30 cellular contexts compared by ENCODE assay signal in the genomic region with DNA sequence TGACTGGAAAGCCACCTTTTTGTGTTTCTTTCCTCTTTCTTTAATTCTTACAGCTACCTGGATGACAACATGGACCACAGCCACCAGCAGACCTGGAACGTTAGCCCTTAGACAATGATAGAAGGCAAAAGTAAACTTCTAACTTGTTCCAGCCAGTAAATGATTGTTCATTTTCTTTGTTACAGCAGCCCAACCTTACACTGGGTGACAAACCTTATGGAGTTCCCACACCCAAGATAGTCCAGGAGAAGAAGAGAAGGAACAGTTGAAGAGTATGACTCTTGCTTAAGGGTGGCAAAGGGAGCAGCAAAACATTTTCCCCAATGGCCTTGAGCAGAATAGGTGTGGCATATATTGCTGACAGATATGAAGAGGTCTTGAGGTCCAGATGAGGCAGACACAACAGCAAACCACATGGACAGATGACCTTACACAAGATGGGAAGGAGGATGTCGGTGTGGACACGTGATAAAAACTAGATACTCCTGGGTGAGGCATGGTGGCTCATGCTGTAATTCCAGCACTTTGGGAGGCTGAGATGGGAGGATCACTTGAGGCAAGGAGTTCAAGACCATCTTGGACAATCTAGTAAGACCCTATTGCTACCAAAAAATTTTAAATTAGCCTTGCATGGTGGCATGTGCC.
"Had no signal": no experiment of that assay in that cellular context is flagged by ENCODE, and none has a peak within 500 bp of the region (broad histone marks: within the 10 kb centered on the region; RNA-seq: fewer than 3 reads in every experiment).

No MANE protein-coding gene starts in this region.

- H3K4me3 ChIP-seq: adrenal gland, ascending aorta, colonic mucosa, dorsolateral prefrontal cortex, esophagus squamous epithelium, gastroesophageal sphincter, heart left ventricle, lung, ovary, suprapubic skin, transverse colon, vagina had no signal

- H3K27me3 ChIP-seq: adrenal gland, ascending aorta, colonic mucosa, dorsolateral prefrontal cortex, esophagus squamous epithelium, gastroesophageal sphincter, ovary, suprapubic skin, transverse colon, vagina had no signal

- H3K27ac ChIP-seq: adrenal gland, ascending aorta, colonic mucosa, dorsolateral prefrontal cortex, esophagus squamous epithelium, gastroesophageal sphincter, heart left ventricle, ovary, suprapubic skin, transverse colon, vagina had no signal

- H3K9me3 ChIP-seq: adrenal gland, colonic mucosa, gastroesophageal sphincter, ovary, suprapubic skin, transverse colon, vagina had no signal

- FAIRE-seq: small intestine had no signal

- ATAC-seq: activated CD4-positive, alpha-beta T cell treated with anti-CD3 and anti-CD28 coated beads for 36 hours; activated T-helper 17 cell treated with anti-CD3 and anti-CD28 coated beads, Interleukin-2, amount 50 U/mL, for 72 hours; gastroesophageal sphincter; heart left ventricle; left colon; naive thymus-derived CD4-positive, alpha-beta T cell; sciatic nerve; stimulated activated effector memory CD8-positive, alpha-beta T cell treated with anti-CD3 and anti-CD28 coated beads, Interleukin-12 subunit alpha, Interleukin-12 subunit beta, amount 100 ng/mL, for 72 hours; stimulated activated naive CD8-positive, alpha-beta T cell treated with anti-CD3 and anti-CD28 coated beads, Interleukin-15, amount 100 ng/mL, for 72 hours had no signal

- DNase-seq: activated B cell treated with CpG ODN at 0.5 μM for 24 hours; activated CD4-positive, alpha-beta T cell treated with anti-CD3 and anti-CD28 coated beads for 36 hours; activated CD4-positive, alpha-beta T cell treated with anti-CD3 and anti-CD28 coated beads, Interleukin-2, amount 50 U/mL, for 4 hours; activated CD8-positive, alpha-beta memory T cell treated with anti-CD3 and anti-CD28 coated beads for 24 hours; activated CD8-positive, alpha-beta memory T cell treated with anti-CD3 and anti-CD28 coated beads, Interleukin-2, amount 50 U/mL, for 4 hours; activated T-cell treated with anti-CD3 and anti-CD28 coated beads, Interleukin-2, amount 50 U/mL, for 24 hours; adrenal gland; colonic mucosa; dorsolateral prefrontal cortex; esophagus squamous epithelium; heart left ventricle; islet precursor cell; left colon; naive thymus-derived CD4-positive, alpha-beta T cell; ovary; small intestine; stimulated activated CD4-positive, alpha-beta T cell treated with anti-CD3 and anti-CD28 coated beads, Interleukin-2, amount 100 ng/mL, for 24 hours; stimulated activated naive CD8-positive, alpha-beta T cell treated with anti-CD3 and anti-CD28 coated beads, Interleukin-15, amount 100 ng/mL, for 72 hours; T1000; transverse colon had no signal

- H3K27me3 Mint-ChIP-seq: stimulated activated naive CD8-positive, alpha-beta T cell treated with anti-CD3 and anti-CD28 coated beads, Interleukin-15, amount 100 ng/mL, for 72 hours had no signal

- H3K4me3 Mint-ChIP-seq: activated B cell treated with CpG ODN at 0.5 μM for 24 hours; activated CD4-positive, alpha-beta T cell treated with anti-CD3 and anti-CD28 coated beads for 36 hours; activated naive CD8-positive, alpha-beta T cell; activated T-cell treated with anti-CD3 and anti-CD28 coated beads, Interleukin-2, amount 50 U/mL, for 24 hours; activated T-helper 17 cell treated with anti-CD3 and anti-CD28 coated beads, Interleukin-2, amount 50 U/mL, for 72 hours; naive thymus-derived CD4-positive, alpha-beta T cell; stimulated activated effector memory CD8-positive, alpha-beta T cell treated with anti-CD3 and anti-CD28 coated beads, Interleukin-12 subunit alpha, Interleukin-12 subunit beta, amount 100 ng/mL, for 72 hours; stimulated activated naive CD8-positive, alpha-beta T cell treated with anti-CD3 and anti-CD28 coated beads, Interleukin-15, amount 100 ng/mL, for 72 hours; T-helper 1 cell treated with Interleukin-12 subunit alpha and Interleukin-12 subunit beta and Interleukin-4 antibody, amounts not matched to agents 30 μg/mL and 1 μg/mL, for 36 hours had no signal

- H3K36me3 ChIP-seq: adrenal gland, ascending aorta, colonic mucosa, esophagus squamous epithelium, gastroesophageal sphincter, heart left ventricle, ovary, suprapubic skin, transverse colon, vagina had no signal

- H3K36me3 Mint-ChIP-seq: stimulated activated effector memory CD8-positive, alpha-beta T cell treated with anti-CD3 and anti-CD28 coated beads, Interleukin-12 subunit alpha, Interleukin-12 subunit beta, amount 100 ng/mL, for 72 hours had no signal

- H3K4me1 ChIP-seq: adrenal gland, ascending aorta, colonic mucosa, gastroesophageal sphincter, heart left ventricle, suprapubic skin, transverse colon, vagina had no signal

- H3K27ac Mint-ChIP-seq: activated B cell treated with CpG ODN at 0.5 μM for 24 hours; activated CD4-positive, alpha-beta T cell treated with anti-CD3 and anti-CD28 coated beads for 36 hours; activated naive CD8-positive, alpha-beta T cell; activated T-cell treated with anti-CD3 and anti-CD28 coated beads, Interleukin-2, amount 50 U/mL, for 24 hours; activated T-helper 17 cell treated with anti-CD3 and anti-CD28 coated beads, Interleukin-2, amount 50 U/mL, for 72 hours; naive thymus-derived CD4-positive, alpha-beta T cell; stimulated activated effector memory CD8-positive, alpha-beta T cell treated with anti-CD3 and anti-CD28 coated beads, Interleukin-12 subunit alpha, Interleukin-12 subunit beta, amount 100 ng/mL, for 72 hours; stimulated activated naive CD8-positive, alpha-beta T cell treated with anti-CD3 and anti-CD28 coated beads, Interleukin-15, amount 100 ng/mL, for 72 hours; T-helper 1 cell treated with Interleukin-12 subunit alpha and Interleukin-12 subunit beta and Interleukin-4 antibody, amounts not matched to agents 30 μg/mL and 1 μg/mL, for 36 hours had no signal

- H3K4me1 Mint-ChIP-seq: activated B cell treated with CpG ODN at 0.5 μM for 24 hours; activated CD4-positive, alpha-beta T cell treated with anti-CD3 and anti-CD28 coated beads for 36 hours; activated T-helper 17 cell treated with anti-CD3 and anti-CD28 coated beads, Interleukin-2, amount 50 U/mL, for 72 hours; stimulated activated naive CD8-positive, alpha-beta T cell treated with anti-CD3 and anti-CD28 coated beads, Interleukin-15, amount 100 ng/mL, for 72 hours had no signal
